Comparison of ENCODE assay signal across 19 cellular contexts in the genomic region with DNA sequence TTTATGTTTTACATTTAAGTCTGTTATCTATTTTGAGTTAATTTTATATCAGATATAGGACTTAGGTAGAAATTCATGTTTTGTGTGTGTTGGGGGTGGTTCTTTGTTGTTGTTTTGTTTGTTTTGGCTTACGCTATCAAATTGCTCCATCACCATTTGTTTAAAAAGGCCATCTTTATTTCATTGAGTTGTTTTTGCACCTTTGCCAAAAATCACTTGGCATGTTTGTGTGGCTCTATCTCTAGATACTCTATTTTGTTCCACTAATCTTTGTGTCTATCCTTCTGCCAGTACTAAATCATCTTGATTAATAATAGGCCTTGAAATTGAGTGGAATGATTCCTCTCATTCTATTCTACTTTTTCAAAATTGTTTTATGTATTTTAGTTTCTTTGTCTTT. TPM values are rescaled to one million over a fixed set of nuclear protein-coding genes. Genes with fewer than 3 reads are reported as not detected.
"Had no signal": no experiment of that assay in that cellular context is flagged by ENCODE, and none has a peak within 500 bp of the region (broad histone marks: within the 10 kb centered on the region; RNA-seq: fewer than 3 reads in every experiment).

No MANE protein-coding gene starts in this region.

- H3K9me3 ChIP-seq: suprapubic skin, vagina had no signal

- H3K4me2 ChIP-seq: neural progenitor cell, smooth muscle cell had no signal

- H3K9ac ChIP-seq: neural progenitor cell, parathyroid adenoma had no signal

- DNase-seq: dorsolateral prefrontal cortex; effector CD4-positive, alpha-beta T cell; mesendoderm; midbrain; naive thymus-derived CD4-positive, alpha-beta T cell; stimulated activated CD4-positive, alpha-beta T cell treated with anti-CD3 and anti-CD28 coated beads, Interleukin-12 subunit alpha, Interleukin-12 subunit beta, amount 100 ng/mL, for 4 hours; stimulated activated CD4-positive, alpha-beta T cell treated with anti-CD3 and anti-CD28 coated beads, Interleukin-1b, Interleukin-23, amount 100 ng/mL, for 48 hours; stimulated activated CD4-positive, alpha-beta T cell treated with anti-CD3 and anti-CD28 coated beads, Interleukin-4, amount 100 ng/mL, for 1 hour; stimulated activated CD8-positive, alpha-beta memory T cell treated with anti-CD3 and anti-CD28 coated beads, Interleukin-4, amount 100 ng/mL, for 48 hours; stimulated activated naive CD4-positive, alpha-beta T cell; stimulated activated naive CD8-positive, alpha-beta T cell treated with anti-CD3 and anti-CD28 coated beads, Interleukin-15, amount 100 ng/mL, for 72 hours; trophoblast cell had no signal

- H3K27me3 ChIP-seq: dorsolateral prefrontal cortex, neural progenitor cell, suprapubic skin, vagina had no signal

- H3K79me2 ChIP-seq: parathyroid adenoma had no signal

- H3K27ac ChIP-seq: dorsolateral prefrontal cortex, neural progenitor cell, parathyroid adenoma, suprapubic skin, vagina had no signal

- H2AFZ ChIP-seq: neural progenitor cell, parathyroid adenoma had no signal

- ATAC-seq: naive thymus-derived CD4-positive, alpha-beta T cell; sciatic nerve; stimulated activated naive CD8-positive, alpha-beta T cell treated with anti-CD3 and anti-CD28 coated beads, Interleukin-15, amount 100 ng/mL, for 72 hours had no signal

- FAIRE-seq: keratinocyte had no signal

- H3K4me3 ChIP-seq: dorsolateral prefrontal cortex, neural progenitor cell, smooth muscle cell, suprapubic skin, vagina had no signal

- H3K36me3 ChIP-seq: neural progenitor cell, suprapubic skin, vagina had no signal

- H3K4me1 ChIP-seq: neural progenitor cell, parathyroid adenoma, suprapubic skin, vagina had no signal

RNA-seq across cellular contexts. Expression of a gene that starts 7.4 kb away (rescaled TPM):
- total RNA-seq: naive thymus-derived CD4-positive, alpha-beta T cell had no signal
- polyA plus RNA-seq: naive thymus-derived CD4-positive, alpha-beta T cell had no signal

RNA-seq across cellular contexts. Expression of a gene that starts 42.4 kb away (rescaled TPM):
- polyA plus RNA-seq: naive thymus-derived CD4-positive, alpha-beta T cell; smooth muscle cell had no signal
